Comparison of ENCODE assay signal across 11 cellular contexts in the genomic region with DNA sequence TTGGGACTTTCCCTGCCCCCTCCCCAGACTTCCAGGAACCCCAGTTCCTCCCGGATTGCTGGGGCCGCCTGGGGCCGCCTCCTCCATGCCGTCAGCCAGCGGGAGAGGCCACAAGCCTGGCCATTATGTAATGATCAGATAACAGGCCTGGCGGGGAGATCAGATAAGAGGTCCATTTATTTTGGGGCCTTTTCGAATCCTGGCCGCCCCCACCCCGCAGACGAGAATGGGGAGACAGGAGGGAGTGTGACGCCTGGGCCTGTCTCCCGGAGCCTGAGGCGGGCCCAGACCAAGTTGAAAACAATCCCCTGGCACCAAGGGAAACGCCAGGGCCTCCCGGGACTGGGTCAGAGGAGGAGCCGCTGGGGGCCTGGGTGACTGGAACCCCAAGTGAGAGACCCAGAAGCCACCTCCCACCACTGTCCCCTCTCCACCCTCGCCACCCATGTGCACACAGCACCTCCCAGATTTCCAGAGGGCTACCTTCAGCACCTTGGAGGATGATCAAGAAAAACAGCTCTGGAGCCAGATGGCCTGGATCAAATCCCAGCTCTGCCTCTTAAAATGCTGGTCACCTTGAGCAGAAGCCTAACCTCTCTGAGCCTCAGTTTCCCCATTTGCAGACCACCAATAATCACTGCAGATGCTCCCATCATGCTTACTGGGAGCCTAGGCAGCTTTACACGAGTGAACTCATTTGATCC. TPM values are rescaled to one million over a fixed set of nuclear protein-coding genes. Genes with fewer than 3 reads are reported as not detected.
A peak's percentile ranks its signal among the peaks of the same experiment; 100 is the strongest.
DNase-seq lines count a peak whose midpoint lies in the region; ATAC-seq and TF ChIP-seq lines count a peak whose summit lies in the region.
"Had no signal": no experiment of that assay in that cellular context is flagged by ENCODE, and none has a peak within 500 bp of the region (broad histone marks: within the 10 kb centered on the region; RNA-seq: fewer than 3 reads in every experiment).

No MANE protein-coding gene starts in this region.

- no peak for TF ChIP-seq POLR2A in thyroid gland (IDR thresholded peaks at IDR 0.05)

- peaks cover 0 to 13% of the 10 kb centered on the region in 2 donors for H3K4me1 ChIP-seq in thyroid gland

- no peak overlapping the region for H3K4me3 Mint-ChIP-seq in nephron
- H3K4me3 Mint-ChIP-seq in activated CD4-positive, alpha-beta T cell treated with anti-CD3 and anti-CD28 coated beads for 36 hours = no peak overlapping the region
- H3K4me3 Mint-ChIP-seq: CD4-positive, alpha-beta T cell; WTC11 had no signal

- H3K4me1 Mint-ChIP-seq in nephron = peaks cover 22% of the 10 kb centered on the region
- H3K4me1 Mint-ChIP-seq in activated CD4-positive, alpha-beta T cell treated with anti-CD3 and anti-CD28 coated beads for 36 hours = peaks cover under 1% of the 10 kb centered on the region

- WGBS in thyroid gland, 2 donors = 77 to 78% methylated on average over 14 to 17 of the region's 18 CpGs

- H3K27ac ChIP-seq in WERI-Rb-1 = peak overlapping the region; percentile 94
- H3K27ac ChIP-seq in thyroid gland = peak overlapping the region; percentile 0 to 65 (median 56)

- H3K9me3 Mint-ChIP-seq in nephron = peaks cover 8% of the 10 kb centered on the region
- H3K9me3 Mint-ChIP-seq in activated CD4-positive, alpha-beta T cell treated with anti-CD3 and anti-CD28 coated beads for 36 hours (ENCODE audit: low read depth) = peaks cover 17% of the 10 kb centered on the region

- peaks cover 4% of the 10 kb centered on the region for H3K27me3 Mint-ChIP-seq in nephron (ENCODE audit: low read depth)
- no peaks in the 10 kb centered on the region for H3K27me3 Mint-ChIP-seq in activated CD4-positive, alpha-beta T cell treated with anti-CD3 and anti-CD28 coated beads for 36 hours
- H3K27me3 Mint-ChIP-seq: CD4-positive, alpha-beta T cell had no signal

- ATAC-seq in Right ventricle myocardium superior (ENCODE audit: poor library complexity) = peak; percentile 56
- no peak for ATAC-seq in activated CD4-positive, alpha-beta T cell treated with anti-CD3 and anti-CD28 coated beads for 36 hours
- ATAC-seq: WTC11 had no signal

- DNase-seq in WERI-Rb-1 = peak; percentile 81
- DNase-seq in Right ventricle myocardium superior = peak; percentile 66
- DNase-seq in thyroid gland = no peak
- DNase-seq in DMS53 (lab: John Stamatoyannopoulos, UW) = no peak
- DNase-seq in ecto neural progenitor cell (ENCODE audit: low spot score) = no peak
- DNase-seq in activated CD4-positive, alpha-beta T cell treated with anti-CD3 and anti-CD28 coated beads for 36 hours = no peak
- DNase-seq in activated CD8-positive, alpha-beta memory T cell treated with anti-CD3 and anti-CD28 coated beads for 24 hours = no peak
- DNase-seq: amygdala; CD4-positive, alpha-beta T cell had no signal

- peaks cover 3% of the 10 kb centered on the region; the same call in 1 of the 2 replicates for H3K36me3 ChIP-seq in WERI-Rb-1
- H3K36me3 ChIP-seq in thyroid gland = no peaks in the 10 kb centered on the region

- H3K27ac Mint-ChIP-seq in nephron = peak overlapping the region; percentile 61 to 79 (median 72)
- no peak overlapping the region for H3K27ac Mint-ChIP-seq in activated CD4-positive, alpha-beta T cell treated with anti-CD3 and anti-CD28 coated beads for 36 hours
- H3K27ac Mint-ChIP-seq: CD4-positive, alpha-beta T cell; WTC11 had no signal

- H3K27me3 ChIP-seq in WERI-Rb-1 (ENCODE audit: insufficient read depth, low read depth, severe bottlenecking) (no peaks in the 10 kb centered on the region), thyroid gland (no peaks in the 10 kb centered on the region)

- no peak for TF ChIP-seq CTCF in WERI-Rb-1 (IDR thresholded peaks at IDR 0.05; ENCODE audit: low read depth, low read length)
- TF ChIP-seq CTCF in nephron (IDR thresholded peaks at IDR 0.05; ENCODE audit: unreplicated experiment in 3 of 3) = no peak
- TF ChIP-seq CTCF in thyroid gland (IDR thresholded peaks at IDR 0.05) = no peak

- CTCF ChIA-PET in activated CD4-positive, alpha-beta T cell treated with anti-CD3 and anti-CD28 coated beads for 36 hours (lab: Charles Lee) = no interaction called here

- H3K36me3 Mint-ChIP-seq in nephron (ENCODE audit: low read depth) = peaks cover 8% of the 10 kb centered on the region
- peaks cover 18% of the 10 kb centered on the region for H3K36me3 Mint-ChIP-seq in activated CD4-positive, alpha-beta T cell treated with anti-CD3 and anti-CD28 coated beads for 36 hours (ENCODE audit: low read depth)

- H3K4me3 ChIP-seq in WERI-Rb-1 (ENCODE audit: low read depth, low read length) = peak overlapping the region; percentile 16
- H3K4me3 ChIP-seq in thyroid gland (replicated peaks in 1 of 3) = no peak overlapping the region

- H3K9me3 ChIP-seq in WERI-Rb-1 (ENCODE audit: severe bottlenecking) (peaks cover 26% of the 10 kb centered on the region), thyroid gland (no peaks in the 10 kb centered on the region)

- intact Hi-C loops in Right ventricle myocardium superior (cut with DNase I) = no loop called here
- intact Hi-C loops in thyroid gland (cut with DNase I) = no loop called here
- intact Hi-C loops in activated CD4-positive, alpha-beta T cell treated with anti-CD3 and anti-CD28 coated beads for 36 hours (cut with DNase I, micrococcal nuclease) = no loop called here

- POLR2A ChIA-PET in activated CD4-positive, alpha-beta T cell treated with anti-CD3 and anti-CD28 coated beads for 36 hours (lab: Charles Lee) = no interaction called here

RNA-seq across cellular contexts. Expression of gene ENG, which starts 7.9 kb away (rescaled TPM):
- total RNA-seq in Right ventricle myocardium superior (118 TPM), thyroid gland (100 to 1,000 TPM in 1 of 4 donors, 10 to 100 TPM in 3; 45.6 to 115 (median 51.1) TPM)
- total RNA-seq in activated CD4-positive, alpha-beta T cell treated with anti-CD3 and anti-CD28 coated beads for 36 hours = 10 to 100 TPM; 13.9 to 15.2 TPM

RNA-seq across cellular contexts. Expression of gene AK1, which starts 30.9 kb away (rescaled TPM):
- 932 TPM for total RNA-seq in Right ventricle myocardium superior
- 10 to 100 TPM; 56.3 to 98.9 (median 86.3) TPM for total RNA-seq in thyroid gland
- total RNA-seq in activated CD4-positive, alpha-beta T cell treated with anti-CD3 and anti-CD28 coated beads for 36 hours = 10 to 100 TPM; 14.5 to 23.9 TPM

RNA-seq across cellular contexts. Expression of gene FPGS, which starts 43.9 kb away (rescaled TPM):
- total RNA-seq in Right ventricle myocardium superior = 31.5 TPM
- 10 to 100 TPM; 58.5 to 78.0 (median 62.1) TPM for total RNA-seq in thyroid gland
- total RNA-seq in activated CD4-positive, alpha-beta T cell treated with anti-CD3 and anti-CD28 coated beads for 36 hours = 10 to 100 TPM; 71.9 to 80.4 TPM

RNA-seq across cellular contexts. Expression of gene ST6GALNAC6, which starts 52.8 kb away (rescaled TPM):
- 38.2 TPM for total RNA-seq in Right ventricle myocardium superior
- 100 to 1,000 TPM in 1 of 4 donors, 10 to 100 TPM in 3; 39.2 to 124 (median 50.8) TPM for total RNA-seq in thyroid gland
- 10 to 100 TPM; 46.3 to 63.3 TPM for total RNA-seq in activated CD4-positive, alpha-beta T cell treated with anti-CD3 and anti-CD28 coated beads for 36 hours

Comparison
In these comparisons a context has a peak if more than half of its experiments do, and no peak if none do; other contexts are left out.
1. DNase-seq: peak in WERI-Rb-1 (single experiment) and Right ventricle myocardium superior (single experiment); none in thyroid gland (0 of 2), DMS53 (single experiment), ecto neural progenitor cell (single experiment), activated CD4-positive, alpha-beta T cell treated with anti-CD3 and anti-CD28 coated beads for 36 hours (single experiment) and activated CD8-positive, alpha-beta memory T cell treated with anti-CD3 and anti-CD28 coated beads for 24 hours (single experiment).